ENCODE assay signal across 18 cellular contexts in the genomic region with DNA sequence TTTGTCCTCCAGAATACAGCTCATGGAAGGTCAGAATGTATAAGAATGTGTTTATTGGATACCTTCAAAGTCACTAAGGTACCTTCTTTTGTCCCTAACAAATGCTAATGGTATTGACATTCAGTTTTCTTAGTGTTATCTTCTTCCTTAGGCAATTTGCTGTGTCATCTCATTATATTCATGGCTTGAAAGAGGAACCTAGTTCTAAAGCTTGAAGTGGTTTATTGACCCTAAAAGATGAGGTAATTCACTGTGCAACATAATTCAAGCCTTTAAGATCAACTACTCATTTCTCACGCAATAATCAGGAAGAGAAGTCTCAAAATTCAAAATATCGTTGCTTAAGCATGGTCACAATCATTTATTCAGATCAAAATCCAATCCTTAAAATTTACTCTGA.
"Had no signal": no experiment of that assay in that cellular context is flagged by ENCODE, and none has a peak within 500 bp of the region (broad histone marks: within the 10 kb centered on the region; RNA-seq: fewer than 3 reads in every experiment).

No MANE protein-coding gene starts in this region.

- DNase-seq: activated CD4-positive, alpha-beta T cell treated with anti-CD3 and anti-CD28 coated beads, Interleukin-2, amount 50 U/mL, for 48 hours; activated gamma-delta T cell; activated naive CD8-positive, alpha-beta T cell treated with anti-CD3 and anti-CD28 coated beads for 36 hours; activated T-cell treated with anti-CD3 and anti-CD28 coated beads, Interleukin-2, amount 50 U/mL, for 48 hours; brain microvascular endothelial cell; cerebellar nuclear complex; left ventricle myocardium inferior; sigmoid colon; stimulated activated CD4-positive, alpha-beta T cell treated with anti-CD3 and anti-CD28 coated beads, Interleukin-12 subunit alpha, Interleukin-12 subunit beta, amount 100 ng/mL, for 4 hours; stimulated activated CD4-positive, alpha-beta T cell treated with anti-CD3 and anti-CD28 coated beads, Interleukin-4, amount 100 ng/mL, for 1 hour; stimulated activated CD8-positive, alpha-beta memory T cell treated with anti-CD3 and anti-CD28 coated beads, Interleukin-4, amount 100 ng/mL, for 48 hours; stimulated activated naive CD8-positive, alpha-beta T cell treated with anti-CD3 and anti-CD28 coated beads, Interleukin-15, Interleukin-2, amounts not matched to agents 100 U/mL and 50 U/mL, for 24 hours; upper lobe of right lung had no signal

- H3K27me3 ChIP-seq: brain microvascular endothelial cell, gastroesophageal sphincter, sigmoid colon, suprapubic skin, upper lobe of right lung had no signal

- H3K36me3 ChIP-seq: brain microvascular endothelial cell, gastroesophageal sphincter, left ventricle myocardium inferior, sigmoid colon, suprapubic skin, upper lobe of right lung had no signal

- H3K4me1 ChIP-seq: left ventricle myocardium inferior, sigmoid colon, suprapubic skin, upper lobe of right lung had no signal

- ATAC-seq: activated CD4-positive, CD25-positive, alpha-beta regulatory T cell treated with anti-CD3 and anti-CD28 coated beads, Interleukin-2, amount 50 U/mL, for 24 hours; gastroesophageal sphincter; stimulated activated naive CD8-positive, alpha-beta T cell treated with anti-CD3 and anti-CD28 coated beads, Interleukin-15, Interleukin-2, amounts not matched to agents 100 U/mL and 50 U/mL, for 24 hours; upper lobe of right lung had no signal

- H3K9me3 ChIP-seq: gastroesophageal sphincter, left ventricle myocardium inferior, sigmoid colon, suprapubic skin, upper lobe of right lung had no signal

- H3K27ac ChIP-seq: brain microvascular endothelial cell, gastroesophageal sphincter, left ventricle myocardium inferior, sigmoid colon, suprapubic skin, upper lobe of right lung had no signal

- FAIRE-seq: keratinocyte, TTC549 had no signal

- H3K4me3 ChIP-seq: gastroesophageal sphincter, left ventricle myocardium inferior, sigmoid colon, suprapubic skin, upper lobe of right lung had no signal
